ENCODE assay signal across 21 cellular contexts in genomic region chr4:186586190-186586589, GRCh38. TPM values are rescaled to one million over a fixed set of nuclear protein-coding genes. Genes with fewer than 3 reads are reported as not detected.
"Had no signal": no experiment of that assay in that cellular context is flagged by ENCODE, and none has a peak within 500 bp of the region (broad histone marks: within the 10 kb centered on the region; RNA-seq: fewer than 3 reads in every experiment).

No MANE protein-coding gene starts in this region.

- H3K27ac ChIP-seq: gastroesophageal sphincter, left lung, spleen had no signal

- H3K9me3 Mint-ChIP-seq: central memory CD8-positive, alpha-beta T cell; effector memory CD8-positive, alpha-beta T cell; stimulated activated naive CD8-positive, alpha-beta T cell treated with anti-CD3 and anti-CD28 coated beads, Interleukin-15, amount 100 ng/mL, for 72 hours; type B pancreatic cell had no signal

- H3K4me3 ChIP-seq: gastroesophageal sphincter, left lung, spleen had no signal

- H3K4me3 Mint-ChIP-seq: activated CD8-positive, alpha-beta T cell treated with anti-CD3 and anti-CD28 coated beads, Interleukin-2, amount 10 ng/mL, durations not matched to agents 7 days and 5 days; activated T-cell treated with anti-CD3 and anti-CD28 coated beads, Interleukin-2, amount 50 U/mL, for 72 hours; central memory CD8-positive, alpha-beta T cell; dendritic cell treated with granulocyte-macrophage colony-stimulating factor and Interleukin-4, amounts not matched to agents 40 ng/mL and 50 ng/mL, for 4 days; effector memory CD8-positive, alpha-beta T cell; memory B cell; naive thymus-derived CD8-positive, alpha-beta T cell; stimulated activated naive CD8-positive, alpha-beta T cell treated with anti-CD3 and anti-CD28 coated beads, Interleukin-15, amount 100 ng/mL, for 72 hours; T-helper 17 cell; type B pancreatic cell had no signal

- H3K27ac Mint-ChIP-seq: activated CD8-positive, alpha-beta T cell treated with anti-CD3 and anti-CD28 coated beads, Interleukin-2, amount 10 ng/mL, durations not matched to agents 7 days and 5 days; activated T-cell treated with anti-CD3 and anti-CD28 coated beads, Interleukin-2, amount 50 U/mL, for 72 hours; dendritic cell treated with granulocyte-macrophage colony-stimulating factor and Interleukin-4, amounts not matched to agents 40 ng/mL and 50 ng/mL, for 4 days; effector memory CD8-positive, alpha-beta T cell; memory B cell; naive thymus-derived CD8-positive, alpha-beta T cell; progenitor cell of endocrine pancreas; stimulated activated naive CD8-positive, alpha-beta T cell treated with anti-CD3 and anti-CD28 coated beads, Interleukin-15, amount 100 ng/mL, for 72 hours; T-helper 17 cell; type B pancreatic cell had no signal

- H3K36me3 Mint-ChIP-seq: memory B cell; naive thymus-derived CD8-positive, alpha-beta T cell had no signal

- H3K4me1 Mint-ChIP-seq: central memory CD8-positive, alpha-beta T cell; memory B cell; naive thymus-derived CD8-positive, alpha-beta T cell; stimulated activated naive CD8-positive, alpha-beta T cell treated with anti-CD3 and anti-CD28 coated beads, Interleukin-15, amount 100 ng/mL, for 72 hours had no signal

- ATAC-seq: activated CD8-positive, alpha-beta T cell treated with anti-CD3 and anti-CD28 coated beads, Interleukin-2, amount 10 ng/mL, durations not matched to agents 7 days and 5 days; activated T-cell treated with anti-CD3 and anti-CD28 coated beads, Interleukin-2, amount 50 U/mL, for 72 hours; effector memory CD8-positive, alpha-beta T cell; gastroesophageal sphincter; left lung; naive thymus-derived CD8-positive, alpha-beta T cell; sciatic nerve; stimulated activated naive CD8-positive, alpha-beta T cell treated with anti-CD3 and anti-CD28 coated beads, Interleukin-15, amount 100 ng/mL, for 72 hours; T-helper 17 cell had no signal

- H3K36me3 ChIP-seq: spleen had no signal

- H3K27me3 Mint-ChIP-seq: central memory CD8-positive, alpha-beta T cell; dendritic cell treated with granulocyte-macrophage colony-stimulating factor and Interleukin-4, amounts not matched to agents 40 ng/mL and 50 ng/mL, for 4 days; memory B cell; progenitor cell of endocrine pancreas; stimulated activated naive CD8-positive, alpha-beta T cell treated with anti-CD3 and anti-CD28 coated beads, Interleukin-15, amount 100 ng/mL, for 72 hours; type B pancreatic cell had no signal

- DNase-seq: activated CD4-positive, alpha-beta T cell treated with anti-CD3 and anti-CD28 coated beads for 4 hours; activated CD8-positive, alpha-beta memory T cell treated with anti-CD3 and anti-CD28 coated beads, Interleukin-2, amount 50 U/mL, for 4 hours; activated CD8-positive, alpha-beta T cell treated with anti-CD3 and anti-CD28 coated beads, Interleukin-2, amount 10 ng/mL, durations not matched to agents 7 days and 5 days; activated T-cell treated with anti-CD3 and anti-CD28 coated beads, Interleukin-2, amount 50 U/mL, for 72 hours; aorta; effector memory CD8-positive, alpha-beta T cell; islet precursor cell; left lung; naive thymus-derived CD8-positive, alpha-beta T cell; spleen; stimulated activated CD4-positive, alpha-beta T cell treated with anti-CD3 and anti-CD28 coated beads, Interleukin-1b, Interleukin-23, amount 100 ng/mL, for 48 hours; stimulated activated naive CD8-positive, alpha-beta T cell treated with anti-CD3 and anti-CD28 coated beads, Interleukin-15, amount 100 ng/mL, for 72 hours; T-helper 17 cell had no signal

RNA-seq across cellular contexts. Expression of gene MTNR1A, which starts 30.8 kb away (rescaled TPM):
- total RNA-seq: activated CD8-positive, alpha-beta T cell treated with anti-CD3 and anti-CD28 coated beads, Interleukin-2, amount 10 ng/mL, durations not matched to agents 7 days and 5 days; activated T-cell treated with anti-CD3 and anti-CD28 coated beads, Interleukin-2, amount 50 U/mL, for 72 hours; aorta; gastroesophageal sphincter; left lung; mucosa of gallbladder; naive thymus-derived CD8-positive, alpha-beta T cell; sciatic nerve; spleen; T-helper 17 cell had no signal
